ENCODE assay signal across 1 cellular context in genomic region chr1:1543706-1544099, GRCh38.
TF ChIP-seq lines count a peak whose summit lies in the region.

No MANE protein-coding gene starts in this region.

TF ChIP-seq in HepG2, 621 proteins besides CTCF, POLR2A, EP300 and RAD21:
- TF ChIP-seq PCBP1 (IDR thresholded peaks at IDR 0.05; ENCODE audit: borderline replicate concordance, low read depth, low read length) (peak; percentile 35; the same call in 1 of the 2 replicates), AGO2 (optimal IDR thresholded peaks at IDR 0.05; ENCODE audit: low read depth, low read length) (peak; percentile 60), ATM (IDR thresholded peaks at IDR 0.05; ENCODE audit: borderline replicate concordance) (no peak)
